Comparison of ENCODE assay signal across 10 cellular contexts in the genomic region with DNA sequence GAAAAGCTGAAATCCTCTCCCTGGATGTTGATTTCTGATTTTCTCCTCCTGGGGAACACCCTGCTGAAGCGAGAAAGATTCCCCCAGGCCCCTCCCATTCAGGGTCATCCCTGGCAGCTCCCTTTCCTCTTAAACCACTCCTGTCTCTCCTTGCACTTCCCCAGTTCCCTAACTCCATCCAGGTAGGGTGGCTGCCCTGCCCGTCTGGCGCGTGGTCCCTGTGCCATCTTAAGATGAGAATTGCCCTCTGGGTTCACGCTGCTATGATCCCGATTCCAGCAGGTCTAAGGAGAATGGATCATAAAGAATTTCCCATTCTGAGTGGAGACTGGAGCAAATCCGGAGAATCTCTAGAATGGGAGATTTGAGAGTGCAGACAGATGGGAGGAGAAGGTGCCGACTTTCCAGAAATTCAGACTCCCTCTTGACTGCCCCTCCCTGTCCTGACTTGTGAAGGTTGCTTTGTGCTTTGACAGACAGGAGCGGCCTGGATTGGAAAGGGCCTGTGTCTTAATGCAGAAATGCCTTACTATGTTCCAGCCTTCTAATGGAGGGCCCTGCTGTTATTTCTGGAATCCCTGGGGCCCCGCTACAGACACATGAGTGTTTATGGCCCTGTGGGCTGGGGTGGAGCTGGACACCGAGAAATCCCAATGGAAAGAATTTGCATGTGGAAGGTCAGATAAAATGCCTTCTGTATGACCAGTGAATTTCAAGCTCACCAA. TPM values are rescaled to one million over a fixed set of nuclear protein-coding genes. Genes with fewer than 3 reads are reported as not detected.
DNase-seq lines count a peak whose midpoint lies in the region; ATAC-seq and TF ChIP-seq lines count a peak whose summit lies in the region.
"Had no signal": no experiment of that assay in that cellular context is flagged by ENCODE, and none has a peak within 500 bp of the region (broad histone marks: within the 10 kb centered on the region; RNA-seq: fewer than 3 reads in every experiment).

No MANE protein-coding gene starts in this region.

- H3K36me3 Mint-ChIP-seq in activated CD4-positive, alpha-beta T cell treated with anti-CD3 and anti-CD28 coated beads, Interleukin-2, amount 10 ng/mL, durations not matched to agents 7 days and 5 days (ENCODE audit: low read depth) = peaks cover 32% of the 10 kb centered on the region
- peaks cover 32% of the 10 kb centered on the region for H3K36me3 Mint-ChIP-seq in activated T-helper 17 cell treated with anti-CD3 and anti-CD28 coated beads, Interleukin-2, amount 50 U/mL, for 72 hours (ENCODE audit: low read depth)
- H3K36me3 Mint-ChIP-seq in stimulated activated effector memory CD8-positive, alpha-beta T cell treated with anti-CD3 and anti-CD28 coated beads, Interleukin-12 subunit alpha, Interleukin-12 subunit beta, amount 100 ng/mL, for 72 hours = peaks cover 42% of the 10 kb centered on the region

- peak overlapping the region; percentile 78 for H3K4me3 ChIP-seq in iPS-15b (ENCODE audit: low read depth, low read length)

- CTCF ChIA-PET in activated CD4-positive, alpha-beta T cell treated with anti-CD3 and anti-CD28 coated beads, Interleukin-2, amount 10 ng/mL, durations not matched to agents 7 days and 5 days (lab: Charles Lee) = interaction anchor here (0.7 to 1.9 kb wide), 2 partner anchors 16 to 86 kb away, joined by 3 to 7 read pairs; no protein-coding TSS in a partner anchor

- in situ Hi-C loops in GM13977 (cut with MboI; ENCODE audit: low pct_unique_long_range_greater_than_20kb, low sequenced_read_pairs, unreplicated experiment) = no loop called here

- H3K27me3 ChIP-seq in iPS-15b (ENCODE audit: control insufficient read depth, insufficient read depth, low read length) = peaks cover 33% of the 10 kb centered on the region
- H3K27me3 ChIP-seq: SJSA1 had no signal

- H3K4me1 ChIP-seq in iPS-15b (ENCODE audit: control insufficient read depth, insufficient read depth, low read length) = peaks cover 14% of the 10 kb centered on the region

- peaks cover 36% of the 10 kb centered on the region for H3K4me1 Mint-ChIP-seq in activated CD4-positive, alpha-beta T cell treated with anti-CD3 and anti-CD28 coated beads, Interleukin-2, amount 10 ng/mL, durations not matched to agents 7 days and 5 days
- H3K4me1 Mint-ChIP-seq in activated T-helper 17 cell treated with anti-CD3 and anti-CD28 coated beads, Interleukin-2, amount 50 U/mL, for 72 hours = peaks cover 24% of the 10 kb centered on the region
- H3K4me1 Mint-ChIP-seq in stimulated activated effector memory CD8-positive, alpha-beta T cell treated with anti-CD3 and anti-CD28 coated beads, Interleukin-12 subunit alpha, Interleukin-12 subunit beta, amount 100 ng/mL, for 72 hours = peaks cover 32% of the 10 kb centered on the region

- H3K9me3 ChIP-seq in iPS-15b (ENCODE audit: control insufficient read depth, insufficient read depth, low read length) = no peaks in the 10 kb centered on the region
- H3K9me3 ChIP-seq: SJSA1 had no signal

- peak overlapping the region; percentile 95 for H3K4me3 Mint-ChIP-seq in activated CD4-positive, alpha-beta T cell treated with anti-CD3 and anti-CD28 coated beads, Interleukin-2, amount 10 ng/mL, durations not matched to agents 7 days and 5 days
- H3K4me3 Mint-ChIP-seq in activated T-helper 17 cell treated with anti-CD3 and anti-CD28 coated beads, Interleukin-2, amount 50 U/mL, for 72 hours = peak overlapping the region; percentile 82
- H3K4me3 Mint-ChIP-seq in stimulated activated effector memory CD8-positive, alpha-beta T cell treated with anti-CD3 and anti-CD28 coated beads, Interleukin-12 subunit alpha, Interleukin-12 subunit beta, amount 100 ng/mL, for 72 hours = peak overlapping the region; percentile 97

- no peak for TF ChIP-seq CTCF in GM13977 (IDR thresholded peaks at IDR 0.05; ENCODE audit: extremely low read depth, insufficient read depth, missing control alignments)

- POLR2A ChIA-PET in activated CD4-positive, alpha-beta T cell treated with anti-CD3 and anti-CD28 coated beads, Interleukin-2, amount 10 ng/mL, durations not matched to agents 7 days and 5 days (lab: Charles Lee) = no interaction called here

- H3K9ac ChIP-seq in iPS-15b (ENCODE audit: low read depth, low read length) = no peak overlapping the region

- peaks cover 4% of the 10 kb centered on the region for H3K36me3 ChIP-seq in iPS-15b (ENCODE audit: control insufficient read depth, insufficient read depth, low read length)

- peaks cover 4% of the 10 kb centered on the region for H3K9me3 Mint-ChIP-seq in activated CD4-positive, alpha-beta T cell treated with anti-CD3 and anti-CD28 coated beads, Interleukin-2, amount 10 ng/mL, durations not matched to agents 7 days and 5 days
- no peaks in the 10 kb centered on the region for H3K9me3 Mint-ChIP-seq in activated T-helper 17 cell treated with anti-CD3 and anti-CD28 coated beads, Interleukin-2, amount 50 U/mL, for 72 hours
- H3K9me3 Mint-ChIP-seq in stimulated activated effector memory CD8-positive, alpha-beta T cell treated with anti-CD3 and anti-CD28 coated beads, Interleukin-12 subunit alpha, Interleukin-12 subunit beta, amount 100 ng/mL, for 72 hours = no peaks in the 10 kb centered on the region

- DNase-seq in activated CD4-positive, alpha-beta T cell treated with anti-CD3 and anti-CD28 coated beads, Interleukin-2, amount 10 ng/mL, durations not matched to agents 7 days and 5 days = no peak
- no peak for DNase-seq in activated CD4-positive, alpha-beta T cell treated with anti-CD3 and anti-CD28 coated beads, Interleukin-2, amount 50 U/mL, for 4 hours
- DNase-seq in stimulated activated effector memory CD8-positive, alpha-beta T cell treated with anti-CD3 and anti-CD28 coated beads, Interleukin-12 subunit alpha, Interleukin-12 subunit beta, amount 100 ng/mL, for 72 hours (ENCODE audit: low spot score in 2 of 2) = no peak
- no peak for DNase-seq in NCI-H2081 treated with DMSO at 0.1 percent for 48 hours (lab: John Stamatoyannopoulos, UW)
- no peak for DNase-seq in stimulated activated CD4-positive, alpha-beta T cell treated with anti-CD3 and anti-CD28 coated beads, Interleukin-1b, Interleukin-23, amount 100 ng/mL, for 48 hours
- no peak for DNase-seq in GM13977 (ENCODE audit: low spot score)
- DNase-seq: amygdala had no signal

- H3K27me3 Mint-ChIP-seq in activated CD4-positive, alpha-beta T cell treated with anti-CD3 and anti-CD28 coated beads, Interleukin-2, amount 10 ng/mL, durations not matched to agents 7 days and 5 days = peaks cover 14% of the 10 kb centered on the region
- no peaks in the 10 kb centered on the region for H3K27me3 Mint-ChIP-seq in activated T-helper 17 cell treated with anti-CD3 and anti-CD28 coated beads, Interleukin-2, amount 50 U/mL, for 72 hours

- no peak for ATAC-seq in activated T-helper 17 cell treated with anti-CD3 and anti-CD28 coated beads, Interleukin-2, amount 50 U/mL, for 72 hours (replicated peaks)
- ATAC-seq in stimulated activated effector memory CD8-positive, alpha-beta T cell treated with anti-CD3 and anti-CD28 coated beads, Interleukin-12 subunit alpha, Interleukin-12 subunit beta, amount 100 ng/mL, for 72 hours = no peak

- no peak overlapping the region for H3K27ac Mint-ChIP-seq in activated CD4-positive, alpha-beta T cell treated with anti-CD3 and anti-CD28 coated beads, Interleukin-2, amount 10 ng/mL, durations not matched to agents 7 days and 5 days
- peak overlapping the region; percentile 78 for H3K27ac Mint-ChIP-seq in activated T-helper 17 cell treated with anti-CD3 and anti-CD28 coated beads, Interleukin-2, amount 50 U/mL, for 72 hours
- H3K27ac Mint-ChIP-seq in stimulated activated effector memory CD8-positive, alpha-beta T cell treated with anti-CD3 and anti-CD28 coated beads, Interleukin-12 subunit alpha, Interleukin-12 subunit beta, amount 100 ng/mL, for 72 hours = peak overlapping the region; percentile 51

RNA-seq across cellular contexts. Expression of a gene that starts 1.3 kb away (rescaled TPM):
- 100 to 1,000 TPM; 308 to 322 TPM for total RNA-seq in activated CD4-positive, alpha-beta T cell treated with anti-CD3 and anti-CD28 coated beads, Interleukin-2, amount 10 ng/mL, durations not matched to agents 7 days and 5 days
- 100 to 1,000 TPM; 283 TPM for total RNA-seq in activated T-helper 17 cell treated with anti-CD3 and anti-CD28 coated beads, Interleukin-2, amount 50 U/mL, for 72 hours
